Comparison of ENCODE assay signal across 20 cellular contexts in the genomic region with DNA sequence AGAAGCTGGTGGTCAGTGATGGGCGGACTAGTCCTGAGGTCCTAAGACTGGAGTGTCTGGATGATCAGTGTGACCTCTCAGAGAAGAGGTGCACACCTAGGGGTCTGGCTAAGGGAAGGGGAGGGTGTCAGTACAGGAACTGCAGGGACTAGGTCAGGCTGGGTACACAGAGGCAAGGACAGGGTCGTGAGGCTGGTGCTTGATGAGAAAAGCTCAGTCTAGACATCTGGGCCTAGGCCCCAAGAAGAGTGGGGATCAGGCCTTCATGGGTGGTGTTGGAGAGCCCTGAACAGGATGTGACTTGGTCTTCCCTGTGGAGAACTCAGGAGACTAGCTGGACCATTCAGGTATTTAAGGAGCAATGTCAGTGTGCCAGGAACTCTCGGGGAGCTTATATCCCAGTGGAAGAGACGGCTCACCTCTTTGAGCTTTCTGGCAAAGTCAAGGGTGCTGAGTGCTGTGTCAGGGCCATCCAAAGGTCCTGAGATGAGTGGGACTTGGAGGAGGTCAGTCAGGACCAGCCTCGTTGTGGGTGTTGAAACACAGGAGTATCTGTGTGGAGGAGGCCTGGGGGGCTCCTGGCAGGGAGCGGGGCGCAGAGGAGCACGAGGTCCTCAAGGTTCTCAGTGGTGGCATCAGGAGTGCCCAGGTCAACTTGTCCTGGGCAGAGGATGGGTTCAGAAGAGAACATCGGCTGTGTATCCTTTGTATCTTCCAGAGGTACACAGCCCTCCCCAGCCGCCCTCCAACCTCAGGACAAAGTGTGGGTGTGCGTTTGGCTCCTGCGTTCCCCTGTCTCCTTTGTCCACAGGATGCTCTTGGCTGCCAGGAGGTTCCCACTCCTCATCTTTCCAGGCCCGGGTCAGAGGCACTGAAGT. TPM values are rescaled to one million over a fixed set of nuclear protein-coding genes. Genes with fewer than 3 reads are reported as not detected.
DNase-seq lines count a peak whose midpoint lies in the region; ATAC-seq and TF ChIP-seq lines count a peak whose summit lies in the region.
"Had no signal": no experiment of that assay in that cellular context is flagged by ENCODE, and none has a peak within 500 bp of the region (broad histone marks: within the 10 kb centered on the region; RNA-seq: fewer than 3 reads in every experiment).

No MANE protein-coding gene starts in this region.

- no peak overlapping the region for H2BK5ac ChIP-seq in H9 (ENCODE audit: insufficient read length, low read length)

- H3K56ac ChIP-seq in H9 (ENCODE audit: insufficient read length, low read depth, low read length): no peak overlapping the region

- POLR2A ChIA-PET in WTC11 (lab: Charles Lee): no interaction called here

- H2BK120ac ChIP-seq in H9 (ENCODE audit: low read depth, low read length, poor library complexity, severe bottlenecking): no peak overlapping the region

- no peak overlapping the region for H2BK20ac ChIP-seq in H9 (ENCODE audit: low read depth, low read length, poor library complexity, severe bottlenecking)

- peaks cover 4% of the 10 kb centered on the region for H3K27me3 Mint-ChIP-seq in H9 (ENCODE audit: low read depth)
- H3K27me3 Mint-ChIP-seq in WTC11 (ENCODE audit: low read depth): no peaks in the 10 kb centered on the region
- H3K27me3 Mint-ChIP-seq: CD4-positive, CD25-positive, alpha-beta regulatory T cell had no signal

- no peaks in the 10 kb centered on the region for H3K79me1 ChIP-seq in H9 (ENCODE audit: insufficient read depth, low read depth, low read length, poor library complexity, severe bottlenecking)

- H3K18ac ChIP-seq in H9 (ENCODE audit: insufficient read length, low read depth, low read length): no peak overlapping the region

- peak overlapping the region; percentile 20 to 62 (median 25); a peak in 4 of 7 replicates for H3K27ac Mint-ChIP-seq in H9
- H3K27ac Mint-ChIP-seq in WTC11: peak overlapping the region; percentile 42
- H3K27ac Mint-ChIP-seq: B cell; CD4-positive, CD25-positive, alpha-beta regulatory T cell had no signal

- H3K27ac ChIP-seq in H9 (ENCODE audit: insufficient read length, low read depth, low read length): no peak overlapping the region
- H3K27ac ChIP-seq in lower lobe of right lung: no peak overlapping the region
- no peak overlapping the region for H3K27ac ChIP-seq in suprapubic skin
- H3K27ac ChIP-seq: SJSA1 had no signal

- H3K4me2 ChIP-seq in H9 (ENCODE audit: insufficient read depth, insufficient read length, low read length): no peak overlapping the region
- H3K4me2 ChIP-seq: GM23338 had no signal

- no peaks in the 10 kb centered on the region for H3K23me2 ChIP-seq in H9 (ENCODE audit: insufficient read length, low read depth, low read length, poor library complexity, severe bottlenecking)

- TF ChIP-seq CTCF in H9 (conservative IDR thresholded peaks at IDR 0.05): no peak
- TF ChIP-seq CTCF in WTC11 (IDR thresholded peaks at IDR 0.05): no peak
- TF ChIP-seq CTCF in lower lobe of right lung (IDR thresholded peaks at IDR 0.05): no peak
- no peak for TF ChIP-seq CTCF in suprapubic skin (IDR thresholded peaks at IDR 0.05)
- TF ChIP-seq CTCF in GM13976 (IDR thresholded peaks at IDR 0.05; ENCODE audit: borderline replicate concordance, control extremely low read depth, extremely low read depth, insufficient read depth, missing control alignments): no peak

- no peak overlapping the region for H2BK15ac ChIP-seq in H9 (ENCODE audit: low read depth, low read length)

- no peak overlapping the region for H3K4me3 ChIP-seq in lower lobe of right lung
- no peak overlapping the region for H3K4me3 ChIP-seq in suprapubic skin
- H3K4me3 ChIP-seq: GM23338, SJSA1 had no signal

- H3K4me1 ChIP-seq in H9 (ENCODE audit: insufficient read depth, low read length) (no peaks in the 10 kb centered on the region; the same call in 1 of the 2 replicates), lower lobe of right lung (no peaks in the 10 kb centered on the region), suprapubic skin (no peaks in the 10 kb centered on the region)
- H3K4me1 ChIP-seq: Caco-2, SJSA1 had no signal

- H3K9ac ChIP-seq in H9 (ENCODE audit: extremely low read depth, insufficient read length, low read length): no peak overlapping the region

- WGBS in H9 (ENCODE audit: extremely low coverage, insufficient read length, low lambda C conversion rate): no CpG with 5 or more reads among the region's 13 CpGs
- WGBS in suprapubic skin: 83% methylated on average over 10 of the region's 13 CpGs

- H4K91ac ChIP-seq in H9 (ENCODE audit: insufficient read length, low read depth, low read length): no peak overlapping the region

- H4K5ac ChIP-seq in H9 (ENCODE audit: insufficient read length, low read depth, low read length): no peak overlapping the region

- H3K14ac ChIP-seq in H9 (ENCODE audit: insufficient read depth, low read length): peak overlapping the region; percentile 9; the same call in 1 of the 2 replicates

- no peak for TF ChIP-seq POLR2A in suprapubic skin (IDR thresholded peaks at IDR 0.05)

- H3K79me2 ChIP-seq in H9 (ENCODE audit: insufficient read depth, low read length): no peaks in the 10 kb centered on the region

- no peak overlapping the region for H3K4ac ChIP-seq in H9 (ENCODE audit: low read depth, low read length)

- in situ Hi-C loops in GM13976 (cut with MboI; ENCODE audit: low sequenced_read_pairs, unreplicated experiment): no loop called here

- DNase-seq in H9 (no peak), WTC11 (ENCODE audit: low spot score) (no peak), lower lobe of right lung (peak; percentile 20), suprapubic skin (ENCODE audit: low spot score in 2 of 2) (peak; percentile 31 to 42), GM13976 (ENCODE audit: low spot score) (no peak), NK-92 (lab: John Stamatoyannopoulos, UW; ENCODE audit: unreplicated experiment) (no peak)
- DNase-seq in stimulated activated CD4-positive, alpha-beta T cell treated with anti-CD3 and anti-CD28 coated beads, Interleukin-12 subunit alpha, Interleukin-12 subunit beta, amount 100 ng/mL, for 4 hours: no peak
- DNase-seq: CD4-positive, CD25-positive, alpha-beta regulatory T cell; IMR-90; NCI-H1417 treated with DMSO at 0.1 percent for 48 hours; NCI-H1930; NCI-H226; NCI-H524; NCI-H82; RPMI8226 had no signal

- peaks cover 0 to 3% (median under 1%) of the 10 kb centered on the region in 3 experiments; a peak in 3 of 7 replicates for H3K36me3 Mint-ChIP-seq in H9 (ENCODE audit: insufficient read depth in 1 of 3, low read depth in 3 of 3)
- H3K36me3 Mint-ChIP-seq in WTC11: peaks cover 5% of the 10 kb centered on the region; the same call in 1 of the 2 replicates
- H3K36me3 Mint-ChIP-seq: CD4-positive, CD25-positive, alpha-beta regulatory T cell had no signal

- H3K4me1 Mint-ChIP-seq in H9 (peaks cover 32 to 38% of the 10 kb centered on the region in 2 experiments), WTC11 (peaks cover 24% of the 10 kb centered on the region)
- H3K4me1 Mint-ChIP-seq: B cell; CD4-positive, CD25-positive, alpha-beta regulatory T cell had no signal

- H3K36me3 ChIP-seq in lower lobe of right lung: no peaks in the 10 kb centered on the region
- no peaks in the 10 kb centered on the region for H3K36me3 ChIP-seq in suprapubic skin
- H3K36me3 ChIP-seq: SJSA1 had no signal

- no peak overlapping the region for H2AFZ ChIP-seq in H9 (ENCODE audit: low read length)
- H2AFZ ChIP-seq: GM23338 had no signal

- H3K4me3 Mint-ChIP-seq in H9 (no peak overlapping the region), WTC11 (no peak overlapping the region; the same call in 1 of the 2 replicates)
- H3K4me3 Mint-ChIP-seq: B cell, GM23338 had no signal

- intact Hi-C loops in lower lobe of right lung (cut with DNase I): no loop called here

- no peak overlapping the region for H4K8ac ChIP-seq in H9 (replicated peaks; ENCODE audit: insufficient read length, low read depth, low read length)

- CTCF ChIA-PET in WTC11 (lab: Charles Lee): interaction anchor here (0.6 to 1.5 kb wide), 4 partner anchors 11 to 97 kb away, joined by 3 to 5 read pairs (median 4); partner anchors contain the start of gene LKAAEAR1

- H3T11ph ChIP-seq in H9 (ENCODE audit: low read length): no peak overlapping the region

- H3K23ac ChIP-seq in H9 (ENCODE audit: insufficient read length, low read depth, low read length): no peak overlapping the region

- TF ChIP-seq EP300 in suprapubic skin (IDR thresholded peaks at IDR 0.05): no peak

- no peaks in the 10 kb centered on the region for H4K20me1 ChIP-seq in H9 (ENCODE audit: control insufficient read depth, insufficient read depth, insufficient read length)

- no peaks in the 10 kb centered on the region for H3K27me3 ChIP-seq in H9 (ENCODE audit: insufficient read depth, low read length)
- peaks cover 12% of the 10 kb centered on the region for H3K27me3 ChIP-seq in lower lobe of right lung (ENCODE audit: low read depth)
- peaks cover 50% of the 10 kb centered on the region for H3K27me3 ChIP-seq in suprapubic skin
- H3K27me3 ChIP-seq: SJSA1 had no signal

- H3K9me3 ChIP-seq in H9 (ENCODE audit: control insufficient read depth, low read depth, low read length): no peaks in the 10 kb centered on the region
- H3K9me3 ChIP-seq in lower lobe of right lung: no peaks in the 10 kb centered on the region
- no peaks in the 10 kb centered on the region for H3K9me3 ChIP-seq in suprapubic skin

- H3K9me3 Mint-ChIP-seq in H9 (peaks cover 0 to under 1% of the 10 kb centered on the region in 2 experiments; a peak in 1 of 5 replicates), WTC11 (peaks cover 7% of the 10 kb centered on the region)

- no peak overlapping the region for H2AK5ac ChIP-seq in H9 (ENCODE audit: insufficient read length, low read length)

- H2BK12ac ChIP-seq in H9 (ENCODE audit: insufficient read length, low read depth, low read length): no peak overlapping the region

- ATAC-seq in WTC11 (no peak), lower lobe of right lung (no peak)
- ATAC-seq: GM23338 had no signal

TF ChIP-seq in WTC11, 78 proteins besides CTCF, POLR2A, EP300 and RAD21 (continues in another document):
- no peak for TF ChIP-seq ATF1 (CRISPR knock-in tag; IDR thresholded peaks at IDR 0.05)
- TF ChIP-seq, protein P1, sequence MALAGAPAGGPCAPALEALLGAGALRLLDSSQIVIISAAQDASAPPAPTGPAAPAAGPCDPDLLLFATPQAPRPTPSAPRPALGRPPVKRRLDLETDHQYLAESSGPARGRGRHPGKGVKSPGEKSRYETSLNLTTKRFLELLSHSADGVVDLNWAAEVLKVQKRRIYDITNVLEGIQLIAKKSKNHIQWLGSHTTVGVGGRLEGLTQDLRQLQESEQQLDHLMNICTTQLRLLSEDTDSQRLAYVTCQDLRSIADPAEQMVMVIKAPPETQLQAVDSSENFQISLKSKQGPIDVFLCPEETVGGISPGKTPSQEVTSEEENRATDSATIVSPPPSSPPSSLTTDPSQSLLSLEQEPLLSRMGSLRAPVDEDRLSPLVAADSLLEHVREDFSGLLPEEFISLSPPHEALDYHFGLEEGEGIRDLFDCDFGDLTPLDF (CRISPR knock-in tag; IDR thresholded peaks at IDR 0.05): no peak

RNA-seq across cellular contexts. Expression of gene MYT1, which starts 13.3 kb away (rescaled TPM):
- total RNA-seq in H9 (2021): 0.68 and 0.79 TPM in 2 replicates
- total RNA-seq in WTC11 (2021): 1.9 to 4.3 TPM (median 2.0 TPM) in 3 replicates
- not detected for total RNA-seq in lower lobe of right lung
- under 1 TPM in 1 of 4 donors, not detected in 3; 0.34 TPM for total RNA-seq in suprapubic skin
- total RNA-seq: CD4-positive, CD25-positive, alpha-beta regulatory T cell; IMR-90; M059J; SJSA1 had no signal

RNA-seq across cellular contexts. Expression of gene NPBWR2, which starts 43.6 kb away (rescaled TPM):
- total RNA-seq in H9 (2021): not detected in 2 replicates
- total RNA-seq in WTC11 (2021): not detected in 3 replicates
- not detected for total RNA-seq in lower lobe of right lung
- total RNA-seq in suprapubic skin: not detected
- total RNA-seq: B cell; Caco-2; CD4-positive, CD25-positive, alpha-beta regulatory T cell; GM23338; IMR-90; M059J; SJSA1 had no signal

Comparison
In these comparisons a context has a peak if more than half of its experiments do, and no peak if none do; other contexts are left out.
1. DNase-seq: peak in lower lobe of right lung (single experiment) and suprapubic skin (2 of 2); none in H9 (single experiment), WTC11 (single experiment), stimulated activated CD4-positive, alpha-beta T cell treated with anti-CD3 and anti-CD28 coated beads, Interleukin-12 subunit alpha, Interleukin-12 subunit beta, amount 100 ng/mL, for 4 hours (single experiment), GM13976 (single experiment) and NK-92 (single experiment).